ENCODE assay signal across 13 cellular contexts in the genomic region with DNA sequence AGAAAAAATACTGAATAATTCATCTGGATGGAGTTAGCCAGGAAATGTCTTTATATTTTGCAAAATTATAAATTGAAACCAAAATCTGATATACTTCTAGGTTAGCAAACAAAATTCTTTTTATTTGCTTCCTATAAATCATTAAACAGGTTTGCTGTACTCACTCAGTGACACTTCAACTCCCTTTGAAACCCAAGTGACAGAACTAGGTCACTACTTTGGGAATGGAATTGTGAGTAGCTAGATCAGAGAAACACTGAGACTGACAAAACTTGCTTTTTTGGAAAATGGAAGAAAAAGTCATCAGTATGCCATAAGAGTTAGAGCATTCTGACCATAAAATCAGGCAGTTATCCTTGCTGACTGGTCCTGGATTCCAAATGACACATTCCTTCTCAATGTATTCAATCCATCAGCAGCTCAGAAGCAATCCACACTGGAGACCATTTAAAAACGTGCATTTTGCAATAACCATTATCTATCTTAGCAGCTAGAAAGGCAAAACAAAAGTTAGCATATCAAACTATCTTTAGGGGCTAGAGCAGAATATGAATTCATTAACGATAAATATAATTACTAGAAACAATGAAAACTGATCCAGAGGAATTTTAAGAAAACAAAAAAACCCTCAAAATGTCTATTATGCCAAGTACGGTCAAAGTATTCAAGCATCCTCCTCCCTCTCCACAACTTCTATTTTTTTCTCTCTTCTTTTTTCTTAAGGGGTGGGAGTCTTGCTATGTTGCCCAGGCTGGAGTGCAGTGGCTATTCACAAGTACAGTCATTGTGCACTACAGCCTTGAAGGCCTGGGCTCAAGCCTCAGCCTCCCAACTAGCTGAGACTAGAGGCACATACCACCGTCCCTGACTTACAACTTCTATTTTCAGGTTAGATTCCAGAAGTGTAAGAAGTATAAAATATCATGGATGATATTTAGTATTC.
A peak's percentile ranks its signal among the peaks of the same experiment; 100 is the strongest.
DNase-seq lines count a peak whose midpoint lies in the region; ATAC-seq, FAIRE-seq and TF ChIP-seq lines count a peak whose summit lies in the region.
"Had no signal": no experiment of that assay in that cellular context is flagged by ENCODE, and none has a peak within 500 bp of the region (broad histone marks: within the 10 kb centered on the region; RNA-seq: fewer than 3 reads in every experiment).

No MANE protein-coding gene starts in this region.

- peaks cover 35% of the 10 kb centered on the region for H3K36me3 ChIP-seq in PC-3 (ENCODE audit: low read depth, low read length)
- peaks cover 5 to 30% of the 10 kb centered on the region in 2 experiments for H3K36me3 ChIP-seq in endothelial cell of umbilical vein (ENCODE audit: control insufficient read depth in 2 of 2, extremely low read depth in 1 of 2, insufficient read depth in 2 of 2, low read length in 2 of 2)
- peaks cover 0 to 15% (median 3%) of the 10 kb centered on the region in 4 donors for H3K36me3 ChIP-seq in transverse colon

- no peak overlapping the region for H3K4me3 Mint-ChIP-seq in Calu3 (ENCODE audit: low read depth, unreplicated experiment)
- no peak overlapping the region for H3K4me3 Mint-ChIP-seq in mesothelial cell of epicardium
- H3K4me3 Mint-ChIP-seq: CD8-positive, alpha-beta memory T cell had no signal

- in situ Hi-C loops in transverse colon (cut with MboI; ENCODE audit: low pct_ligation_motif_present in 1 of 4, low pct_unique_long_range_greater_than_20kb in 1 of 4, low sequenced_read_pairs in 3 of 4) = no loop called here

- no peak overlapping the region for H3K4me3 ChIP-seq in PC-3 (ENCODE audit: low read length)
- H3K4me3 ChIP-seq in endothelial cell of umbilical vein (replicated peaks in 1 of 3; ENCODE audit: insufficient read depth in 1 of 3, low read depth in 1 of 3, low read length in 3 of 3) = no peak overlapping the region
- H3K4me3 ChIP-seq in transverse colon = no peak overlapping the region
- H3K4me3 ChIP-seq: heart left ventricle had no signal

- ATAC-seq in PC-3 = peak; percentile 42
- no peak for ATAC-seq in GM19035 (IDR thresholded peaks at IDR 0.05; ENCODE audit: unreplicated experiment)
- no peak for ATAC-seq in HG03439 (IDR thresholded peaks at IDR 0.05; ENCODE audit: unreplicated experiment)
- ATAC-seq: heart left ventricle had no signal

- H3K27me3 ChIP-seq in PC-3 (ENCODE audit: low read length) = no peaks in the 10 kb centered on the region
- H3K27me3 ChIP-seq in endothelial cell of umbilical vein (ENCODE audit: control insufficient read depth in 2 of 2, insufficient read depth in 2 of 2, low read length in 2 of 2) = no peaks in the 10 kb centered on the region
- H3K27me3 ChIP-seq in transverse colon = no peaks in the 10 kb centered on the region
- H3K27me3 ChIP-seq: heart left ventricle had no signal

- no peaks in the 10 kb centered on the region for H3K9me2 ChIP-seq in PC-3 (replicated peaks; ENCODE audit: low read length)

- no peak overlapping the region for H2AFZ ChIP-seq in PC-3 (ENCODE audit: low read length)
- H2AFZ ChIP-seq in endothelial cell of umbilical vein (ENCODE audit: low read depth, low read length) = no peak overlapping the region

- POLR2A ChIA-PET in PC-3 (lab: Charles Lee; ENCODE audit: unreplicated experiment) = no interaction called here
- POLR2A ChIA-PET in endothelial cell of umbilical vein (lab: Charles Lee) = no interaction called here

- TF ChIP-seq CTCF in Calu3 (IDR thresholded peaks at IDR 0.05; ENCODE audit: unreplicated experiment) = no peak
- no peak for TF ChIP-seq CTCF in PC-3 (conservative IDR thresholded peaks at IDR 0.05; ENCODE audit: low read depth, low read length)
- TF ChIP-seq CTCF in endothelial cell of umbilical vein (IDR thresholded peaks at IDR 0.05; ENCODE audit: extremely low read depth in 1 of 2, insufficient read depth in 1 of 2, low read depth in 1 of 2, low read length in 2 of 2) = no peak
- TF ChIP-seq CTCF in mesothelial cell of epicardium (IDR thresholded peaks at IDR 0.05; ENCODE audit: unreplicated experiment) = no peak
- TF ChIP-seq CTCF in transverse colon (IDR thresholded peaks at IDR 0.05) = no peak

- no peaks in the 10 kb centered on the region for H3K79me2 ChIP-seq in PC-3 (ENCODE audit: low read length)
- H3K79me2 ChIP-seq in endothelial cell of umbilical vein (ENCODE audit: control insufficient read depth, insufficient read depth, low read length) = no peaks in the 10 kb centered on the region

- WGBS in transverse colon (ENCODE audit: low coverage in 1 of 2), 2 donors = 82 to 97% methylated on average over 3 to 4 of the region's 4 CpGs

- H3K27ac ChIP-seq in PC-3 (ENCODE audit: low read length) (peak overlapping the region; percentile 73), endothelial cell of umbilical vein (ENCODE audit: insufficient read depth, low read depth, low read length) (peak overlapping the region; percentile 40), transverse colon (no peak overlapping the region)
- H3K27ac ChIP-seq: heart left ventricle had no signal

- dilution Hi-C loops in endothelial cell of umbilical vein (cut with MboI; ENCODE audit: extremely low pct_ligation_motif_present, low sequenced_read_pairs) = no loop called here

- peak overlapping the region; percentile 36 for H3K27ac Mint-ChIP-seq in Calu3 (ENCODE audit: unreplicated experiment)
- peak overlapping the region; percentile 47 for H3K27ac Mint-ChIP-seq in mesothelial cell of epicardium

- FAIRE-seq in endothelial cell of umbilical vein (lab: Jason Lieb, UNC) = peak; percentile 50
- FAIRE-seq: urothelium cell line had no signal

- DNase-seq in Calu3 = no peak
- peak; percentile 51 for DNase-seq in PC-3
- no peak for DNase-seq in endothelial cell of umbilical vein (ENCODE audit: low read depth, low spot score)
- no peak for DNase-seq in mesothelial cell of epicardium (ENCODE audit: low spot score in 2 of 2, unreplicated experiment in 2 of 2)
- no peak for DNase-seq in transverse colon
- DNase-seq in NCI-H345 treated with DMSO at 0.1 percent for 48 hours (lab: John Stamatoyannopoulos, UW; ENCODE audit: unreplicated experiment) = no peak
- DNase-seq: activated CD4-positive, alpha-beta T cell treated with anti-CD3 and anti-CD28 coated beads for 1 hour; CD8-positive, alpha-beta memory T cell; heart left ventricle; NCI-H1092 treated with DMSO at 0.1 percent for 48 hours had no signal

- H3K9me3 Mint-ChIP-seq in Calu3 (ENCODE audit: low read depth, unreplicated experiment) (no peaks in the 10 kb centered on the region), mesothelial cell of epicardium (no peaks in the 10 kb centered on the region)
- H3K9me3 Mint-ChIP-seq: CD8-positive, alpha-beta memory T cell had no signal

- no peaks in the 10 kb centered on the region for H3K9me3 ChIP-seq in PC-3 (ENCODE audit: low read length)
- H3K9me3 ChIP-seq in endothelial cell of umbilical vein (replicated peaks; ENCODE audit: control insufficient read depth, insufficient read depth, low read length) = no peaks in the 10 kb centered on the region
- H3K9me3 ChIP-seq in transverse colon = no peaks in the 10 kb centered on the region
- H3K9me3 ChIP-seq: heart left ventricle had no signal

- H3K4me1 Mint-ChIP-seq in Calu3 (ENCODE audit: low read depth, unreplicated experiment) (peaks cover 28% of the 10 kb centered on the region), mesothelial cell of epicardium (no peaks in the 10 kb centered on the region)
- H3K4me1 Mint-ChIP-seq: CD8-positive, alpha-beta memory T cell had no signal

- H3F3A ChIP-seq in PC-3 (ENCODE audit: low read length, unreplicated experiment) = peaks cover 24% of the 10 kb centered on the region

- peaks cover 34% of the 10 kb centered on the region for H3K4me1 ChIP-seq in PC-3 (ENCODE audit: insufficient read depth, low read length)
- peaks cover 34% of the 10 kb centered on the region for H3K4me1 ChIP-seq in endothelial cell of umbilical vein (ENCODE audit: control insufficient read depth, extremely low read depth, insufficient read depth, low read length)
- peaks cover 0 to 10% (median 3%) of the 10 kb centered on the region in 4 donors for H3K4me1 ChIP-seq in transverse colon

- TF ChIP-seq POLR2A in endothelial cell of umbilical vein (IDR thresholded peaks at IDR 0.05; ENCODE audit: low read depth, low read length) = no peak
- TF ChIP-seq POLR2A in transverse colon (IDR thresholded peaks at IDR 0.05) = no peak

- CTCF ChIA-PET in Calu3 (lab: Charles Lee) (no interaction called here), PC-3 (lab: Charles Lee) (interaction anchor here (0.5 to 1.0 kb wide), 2 partner anchors 10 to 120 kb away, joined by 3 to 4 read pairs; no protein-coding TSS in a partner anchor), endothelial cell of umbilical vein (lab: Charles Lee) (interaction anchor here (1.5 to 1.9 kb wide), 2 partner anchors 15 to 213 kb away, joined by 5 read pairs; no protein-coding TSS in a partner anchor)

- no peaks in the 10 kb centered on the region for H4K20me1 ChIP-seq in PC-3 (ENCODE audit: low read length)
- no peaks in the 10 kb centered on the region for H4K20me1 ChIP-seq in endothelial cell of umbilical vein (replicated peaks; ENCODE audit: control insufficient read depth, extremely low read depth, insufficient read depth, low read length)

- H3K27me3 Mint-ChIP-seq in Calu3 (ENCODE audit: unreplicated experiment) (no peaks in the 10 kb centered on the region), mesothelial cell of epicardium (ENCODE audit: low read depth) (no peaks in the 10 kb centered on the region)
- H3K27me3 Mint-ChIP-seq: CD8-positive, alpha-beta memory T cell had no signal

- BruUV-seq in Calu3 (replicated peaks; lab: Mats Ljungman, UMichigan) (no TSS peak), PC-3 (replicated peaks; lab: Mats Ljungman, UMichigan) (no TSS peak), endothelial cell of umbilical vein (replicated peaks; lab: Mats Ljungman, UMichigan) (no TSS peak)

- peaks cover 22% of the 10 kb centered on the region for H3K36me3 Mint-ChIP-seq in Calu3 (ENCODE audit: insufficient read depth, unreplicated experiment)
- H3K36me3 Mint-ChIP-seq in mesothelial cell of epicardium = peaks cover 51% of the 10 kb centered on the region

- no peaks in the 10 kb centered on the region for H3K9me1 ChIP-seq in endothelial cell of umbilical vein (replicated peaks; ENCODE audit: control insufficient read depth, extremely low read depth, insufficient read depth, low read length)

- H3K4me2 ChIP-seq in PC-3 (ENCODE audit: low read length) (peak overlapping the region; percentile 66), endothelial cell of umbilical vein (ENCODE audit: insufficient read depth, low read length) (peak overlapping the region; percentile 49)

- intact Hi-C loops in Calu3 (cut with micrococcal nuclease; ENCODE audit: unreplicated experiment) (no loop called here), PC-3 (cut with micrococcal nuclease) (loop anchor here (2.0 to 5.0 kb wide), 2 partner anchors 59 to 118 kb away; no protein-coding TSS in a partner anchor), endothelial cell of umbilical vein (cut with micrococcal nuclease) (no loop called here), transverse colon (cut with DNase I; ENCODE audit: low total_unique reads) (no loop called here)

- H3K9ac ChIP-seq in PC-3 (ENCODE audit: low read length) (no peak overlapping the region), endothelial cell of umbilical vein (replicated peaks; ENCODE audit: extremely low read depth, insufficient read depth, low read length) (peak overlapping the region; percentile 32)

- no peak for TF ChIP-seq EP300 in transverse colon (IDR thresholded peaks at IDR 0.05; ENCODE audit: low read depth)

Comparison
In these comparisons a context has a peak if more than half of its experiments do, and no peak if none do; other contexts are left out.
1. H3K27ac ChIP-seq: peak in PC-3 (single experiment) and endothelial cell of umbilical vein (single experiment); none in transverse colon (0 of 4).